8 cellular contexts compared by ENCODE assay signal in the genomic region with DNA sequence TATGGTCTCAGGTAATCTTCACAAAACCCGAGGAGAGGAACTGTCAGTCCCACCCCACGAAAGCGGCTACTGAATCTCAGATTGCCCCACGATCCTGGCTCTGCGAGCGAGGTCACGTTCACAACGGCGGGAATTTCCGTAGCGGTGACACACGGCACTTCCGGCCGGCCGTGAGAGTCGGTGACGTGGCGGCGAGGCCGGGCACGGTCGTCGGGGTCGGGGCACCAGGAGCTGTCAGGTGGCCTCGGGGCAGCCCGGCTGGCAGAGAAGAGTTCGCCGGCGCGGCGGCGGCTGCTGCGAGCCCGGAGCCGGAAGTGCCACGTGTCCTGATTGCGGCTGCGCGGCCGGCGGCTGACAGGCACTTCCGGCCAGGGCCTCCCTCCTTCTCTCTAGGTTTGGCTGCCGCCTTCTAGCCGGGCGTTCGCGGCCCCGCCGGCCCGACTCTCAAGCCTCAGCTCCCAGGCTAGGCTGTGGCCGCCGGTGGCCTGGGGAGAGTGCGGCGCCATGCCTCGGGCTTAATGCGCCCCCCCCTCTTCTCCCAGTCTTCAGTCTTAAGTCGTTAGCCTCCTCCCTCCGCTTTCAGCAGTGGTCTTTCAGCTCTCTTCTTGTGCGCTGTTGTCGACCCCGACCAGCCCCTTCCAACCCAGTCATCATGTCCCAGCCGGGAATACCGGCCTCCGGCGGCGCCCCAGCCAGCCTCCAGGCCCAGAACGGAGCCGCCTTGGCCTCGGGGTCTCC. TPM values are rescaled to one million over a fixed set of nuclear protein-coding genes. Genes with fewer than 3 reads are reported as not detected.
DNase-seq lines count a peak whose midpoint lies in the region; ATAC-seq and TF ChIP-seq lines count a peak whose summit lies in the region.

A gene (plus strand): TSS at position 361 of the 738 bp plus-strand sequence. CDS start 292 bp downstream, at position 653.

- H3K27ac ChIP-seq in upper lobe of right lung, result peak within 1 kb of the TSS; percentile 90

- peak; percentile 90 for ATAC-seq in HG02798 (IDR thresholded peaks at IDR 0.05; ENCODE audit: poor library complexity, unreplicated experiment)
- ATAC-seq in left cardiac atrium, result peak; percentile 97
- peak; percentile 97 for ATAC-seq in upper lobe of right lung

- no peaks in the 10 kb centered on the region for H3K36me3 ChIP-seq in upper lobe of right lung

- peak within 1 kb of the TSS; percentile 94 for H3K4me3 ChIP-seq in upper lobe of right lung

- in situ Hi-C loops in GM13976 (cut with MboI; ENCODE audit: low sequenced_read_pairs, unreplicated experiment), result no loop called here

- intact Hi-C loops in left cardiac atrium (cut with DNase I), result no loop called here
- intact Hi-C loops in upper lobe of right lung (cut with DNase I), result no loop called here

- TF ChIP-seq CTCF in GM13976 (IDR thresholded peaks at IDR 0.05; ENCODE audit: borderline replicate concordance, control extremely low read depth, extremely low read depth, insufficient read depth, missing control alignments) (no peak), progenitor cell of endocrine pancreas (IDR thresholded peaks at IDR 0.05; ENCODE audit: unreplicated experiment) (no peak), upper lobe of right lung (IDR thresholded peaks at IDR 0.05) (no peak)

- peak within 1 kb of the TSS; percentile 98 for H3K27ac Mint-ChIP-seq in T-helper 1 cell treated with Interleukin-12 subunit alpha and Interleukin-12 subunit beta and Interleukin-4 antibody, amounts not matched to agents 30 μg/mL and 1 μg/mL, for 36 hours
- peak within 1 kb of the TSS; percentile 98 for H3K27ac Mint-ChIP-seq in progenitor cell of endocrine pancreas

- peaks cover 26% of the 10 kb centered on the region for H3K4me1 ChIP-seq in upper lobe of right lung

- no peaks in the 10 kb centered on the region for H3K27me3 Mint-ChIP-seq in T-helper 1 cell treated with Interleukin-12 subunit alpha and Interleukin-12 subunit beta and Interleukin-4 antibody, amounts not matched to agents 30 μg/mL and 1 μg/mL, for 36 hours (ENCODE audit: low read depth)
- no peaks in the 10 kb centered on the region for H3K27me3 Mint-ChIP-seq in progenitor cell of endocrine pancreas

- no peaks in the 10 kb centered on the region for H3K27me3 ChIP-seq in upper lobe of right lung

- peaks cover 6% of the 10 kb centered on the region for H3K36me3 Mint-ChIP-seq in T-helper 1 cell treated with Interleukin-12 subunit alpha and Interleukin-12 subunit beta and Interleukin-4 antibody, amounts not matched to agents 30 μg/mL and 1 μg/mL, for 36 hours (ENCODE audit: low read depth)
- peaks cover 2% of the 10 kb centered on the region for H3K36me3 Mint-ChIP-seq in progenitor cell of endocrine pancreas (ENCODE audit: insufficient read depth)

- DNase-seq in GM13976 (ENCODE audit: low spot score), result peak; percentile 96
- DNase-seq in NCI-H146 (lab: John Stamatoyannopoulos, UW), result peak; percentile 83
- peak; percentile 87 for DNase-seq in amniotic stem cell (lab: John Stamatoyannopoulos, UW)
- peak; percentile 93 for DNase-seq in left cardiac atrium
- DNase-seq in progenitor cell of endocrine pancreas (ENCODE audit: low spot score, unreplicated experiment), result peak; percentile 77
- DNase-seq in upper lobe of right lung, result peak; percentile 96

- H3K9me3 ChIP-seq in upper lobe of right lung, result no peaks in the 10 kb centered on the region

- H3K4me1 Mint-ChIP-seq in T-helper 1 cell treated with Interleukin-12 subunit alpha and Interleukin-12 subunit beta and Interleukin-4 antibody, amounts not matched to agents 30 μg/mL and 1 μg/mL, for 36 hours (ENCODE audit: low read depth), result peaks cover 19% of the 10 kb centered on the region
- peaks cover 15% of the 10 kb centered on the region for H3K4me1 Mint-ChIP-seq in progenitor cell of endocrine pancreas (ENCODE audit: low read depth)

- H3K4me3 Mint-ChIP-seq in T-helper 1 cell treated with Interleukin-12 subunit alpha and Interleukin-12 subunit beta and Interleukin-4 antibody, amounts not matched to agents 30 μg/mL and 1 μg/mL, for 36 hours, result peak within 1 kb of the TSS; percentile 89
- peak within 1 kb of the TSS; percentile 89 for H3K4me3 Mint-ChIP-seq in progenitor cell of endocrine pancreas (ENCODE audit: low read depth)

- H3K9me3 Mint-ChIP-seq in T-helper 1 cell treated with Interleukin-12 subunit alpha and Interleukin-12 subunit beta and Interleukin-4 antibody, amounts not matched to agents 30 μg/mL and 1 μg/mL, for 36 hours, result no peaks in the 10 kb centered on the region
- no peaks in the 10 kb centered on the region for H3K9me3 Mint-ChIP-seq in progenitor cell of endocrine pancreas (ENCODE audit: low read depth)

RNA-seq across cellular contexts. Expression of the gene that starts here (rescaled TPM):
- total RNA-seq in left cardiac atrium, result 10 to 100 TPM; 10.1 to 15.9 TPM
- 25.1 and 27.0 TPM in 2 replicates for total RNA-seq in progenitor cell of endocrine pancreas
- 21.7 TPM for total RNA-seq in upper lobe of right lung

Comparison
In these comparisons a context has a peak if more than half of its experiments do, and no peak if none do; other contexts are left out.
1. Peak in every context shown above with its lines: DNase-seq, ATAC-seq, H3K4me3 ChIP-seq and H3K27ac ChIP-seq.